8 cellular contexts compared by ENCODE assay signal in the genomic region with DNA sequence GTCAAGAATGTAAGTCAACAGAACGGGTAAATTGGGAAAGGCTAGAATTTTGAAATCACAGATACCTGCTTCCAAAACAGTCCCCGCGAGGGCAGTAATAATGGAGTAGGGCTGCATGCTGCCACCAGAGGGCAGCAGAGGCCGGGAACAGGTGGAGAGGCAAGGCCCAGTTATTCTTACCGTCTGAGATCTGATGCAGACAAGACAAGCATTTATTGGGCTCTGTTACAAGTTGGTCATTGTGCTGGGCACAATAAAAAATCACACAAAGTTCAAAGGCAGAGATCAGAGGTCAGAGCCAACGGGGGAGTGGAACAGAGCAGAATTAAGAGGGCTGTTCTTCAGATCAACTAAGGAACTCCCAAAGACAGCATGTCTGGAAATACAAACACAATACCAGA. TPM values are rescaled to one million over a fixed set of nuclear protein-coding genes. Genes with fewer than 3 reads are reported as not detected.
DNase-seq lines count a peak whose midpoint lies in the region; ATAC-seq and TF ChIP-seq lines count a peak whose summit lies in the region.

No MANE protein-coding gene starts in this region.

- H3K27ac Mint-ChIP-seq in activated CD8-positive, alpha-beta T cell treated with anti-CD3 and anti-CD28 coated beads for 36 hours, result no peak overlapping the region

- H3K9me3 Mint-ChIP-seq in activated CD8-positive, alpha-beta T cell treated with anti-CD3 and anti-CD28 coated beads for 36 hours, result no peaks in the 10 kb centered on the region

- H3K27me3 Mint-ChIP-seq in activated CD8-positive, alpha-beta T cell treated with anti-CD3 and anti-CD28 coated beads for 36 hours, result no peaks in the 10 kb centered on the region

- H3K4me3 ChIP-seq in BJ (ENCODE audit: low read depth, low read length) (no peak overlapping the region), dorsolateral prefrontal cortex (no peak overlapping the region)

- POLR2A ChIA-PET in BJ (lab: Charles Lee), result no interaction called here
- POLR2A ChIA-PET in activated CD8-positive, alpha-beta T cell treated with anti-CD3 and anti-CD28 coated beads for 36 hours (lab: Charles Lee), result no interaction called here

- CTCF ChIA-PET in BJ (lab: Yijun Ruan, JAX), result interaction anchor here (0.7 to 6.1 kb wide), 15 partner anchors 9 to 402 kb away, joined by 3 to 93 read pairs (median 6); a partner anchor contains a TSS
- CTCF ChIA-PET in activated CD8-positive, alpha-beta T cell treated with anti-CD3 and anti-CD28 coated beads for 36 hours (lab: Charles Lee), result interaction anchor here (0.8 to 5.9 kb wide), 13 partner anchors 9 to 401 kb away, joined by 3 to 44 read pairs (median 4); a partner anchor contains a TSS

- no peaks in the 10 kb centered on the region for H3K36me3 Mint-ChIP-seq in activated CD8-positive, alpha-beta T cell treated with anti-CD3 and anti-CD28 coated beads for 36 hours (ENCODE audit: low read depth)

- no peak overlapping the region for H3K4me3 Mint-ChIP-seq in activated CD8-positive, alpha-beta T cell treated with anti-CD3 and anti-CD28 coated beads for 36 hours

- peaks cover 11% of the 10 kb centered on the region for H3K4me1 Mint-ChIP-seq in activated CD8-positive, alpha-beta T cell treated with anti-CD3 and anti-CD28 coated beads for 36 hours (ENCODE audit: low read depth)

- no peaks in the 10 kb centered on the region for H3K36me3 ChIP-seq in BJ (ENCODE audit: control insufficient read depth, insufficient read depth, low read length)

- DNase-seq in BJ (ENCODE audit: low read depth), result peak; percentile 15
- DNase-seq in NCI-H82 (lab: John Stamatoyannopoulos, UW), result peak; percentile 77
- DNase-seq in activated CD8-positive, alpha-beta T cell treated with anti-CD3 and anti-CD28 coated beads for 36 hours, result peak; percentile 84
- DNase-seq in dorsolateral prefrontal cortex, result peak; percentile 79 to 90 (median 86)
- DNase-seq in medulla oblongata (ENCODE audit: extremely low spot score), result peak; percentile 96
- peak; percentile 66 for DNase-seq in stimulated activated CD8-positive, alpha-beta memory T cell treated with anti-CD3 and anti-CD28 coated beads, Interleukin-15, amount 100 ng/mL, for 1 hour (ENCODE audit: low read depth)

- intact Hi-C loops in activated CD8-positive, alpha-beta T cell treated with anti-CD3 and anti-CD28 coated beads for 36 hours (cut with micrococcal nuclease), result loop anchor here (10.0 kb wide), 1 partner anchor 145 kb away; no protein-coding TSS in a partner anchor
- intact Hi-C loops in dorsolateral prefrontal cortex (cut with DNase I), result loop anchor here (1.0 to 10.0 kb wide), 6 partner anchors 42 to 405 kb away; a partner anchor contains a TSS

- H3K27ac ChIP-seq in dorsolateral prefrontal cortex, result peak overlapping the region; percentile 10 to 100 (median 87)

- peaks cover 5% of the 10 kb centered on the region; the same call in 1 of the 2 replicates for H3K27me3 ChIP-seq in BJ (ENCODE audit: control insufficient read depth, insufficient read depth, low read length)
- H3K27me3 ChIP-seq in dorsolateral prefrontal cortex, result no peaks in the 10 kb centered on the region

- TF ChIP-seq CTCF in BJ (IDR thresholded peaks at IDR 0.05; ENCODE audit: insufficient read depth, low read depth, low read length) (peak; percentile 97), dorsolateral prefrontal cortex (IDR thresholded peaks at IDR 0.05 in 54 of 56, conservative IDR thresholded peaks at IDR 0.05 in 2 of 56; ENCODE audit: low read depth in 1 of 56, partially characterized antibody in 56 of 56) (peak in 55 of 56 donors; percentile 95 to 100 (median 99))
- peak; percentile 95 for TF ChIP-seq CTCF in activated CD8-positive, alpha-beta T cell treated with anti-CD3 and anti-CD28 coated beads for 36 hours (IDR thresholded peaks at IDR 0.05)

- peak; percentile 97 for ATAC-seq in GM19351 (IDR thresholded peaks at IDR 0.05; ENCODE audit: unreplicated experiment)
- ATAC-seq in HG03521 (IDR thresholded peaks at IDR 0.05; ENCODE audit: unreplicated experiment), result peak; percentile 89
- ATAC-seq in activated CD8-positive, alpha-beta T cell treated with anti-CD3 and anti-CD28 coated beads for 36 hours, result peak; percentile 99

RNA-seq across cellular contexts. Expression of a gene that starts 8.8 kb away (rescaled TPM):
- 4.4 and 5.5 TPM in 2 replicates for polyA plus RNA-seq in BJ (2011; rRNA removed)
- 2.4 and 3.1 TPM in 2 replicates for polyA minus RNA-seq in BJ (2011; rRNA and poly(A)+ RNA removed)
- 10 to 100 TPM; 18.5 to 18.8 TPM for total RNA-seq in activated CD8-positive, alpha-beta T cell treated with anti-CD3 and anti-CD28 coated beads for 36 hours
- 10 to 100 TPM in 13 of 120 experiments, 1 to 10 TPM in 107; 1.3 to 18.4 (median 4.9) TPM for total RNA-seq in dorsolateral prefrontal cortex

RNA-seq across cellular contexts. Expression of a gene that starts 42.8 kb away (rescaled TPM):
- polyA plus RNA-seq in BJ (2011; rRNA removed), result 20.2 and 20.7 TPM in 2 replicates
- polyA minus RNA-seq in BJ (2011; rRNA and poly(A)+ RNA removed), result 30.6 and 35.5 TPM in 2 replicates
- 10 to 100 TPM; 96.5 to 99.8 TPM for total RNA-seq in activated CD8-positive, alpha-beta T cell treated with anti-CD3 and anti-CD28 coated beads for 36 hours
- total RNA-seq in dorsolateral prefrontal cortex, result 10 to 100 TPM in 114 of 120 experiments, 1 to 10 TPM in 6; 8.3 to 26.1 (median 14.4) TPM

Comparison
In these comparisons a context has a peak if more than half of its experiments do, and no peak if none do; other contexts are left out.
1. DNase-seq: peak in every context shown above with its lines; median percentile 96 in medulla oblongata; 86 in dorsolateral prefrontal cortex; 84 in activated CD8-positive, alpha-beta T cell treated with anti-CD3 and anti-CD28 coated beads for 36 hours; 77 in NCI-H82; 66 in stimulated activated CD8-positive, alpha-beta memory T cell treated with anti-CD3 and anti-CD28 coated beads, Interleukin-15, amount 100 ng/mL, for 1 hour; 15 in BJ.